In the genomic region with DNA sequence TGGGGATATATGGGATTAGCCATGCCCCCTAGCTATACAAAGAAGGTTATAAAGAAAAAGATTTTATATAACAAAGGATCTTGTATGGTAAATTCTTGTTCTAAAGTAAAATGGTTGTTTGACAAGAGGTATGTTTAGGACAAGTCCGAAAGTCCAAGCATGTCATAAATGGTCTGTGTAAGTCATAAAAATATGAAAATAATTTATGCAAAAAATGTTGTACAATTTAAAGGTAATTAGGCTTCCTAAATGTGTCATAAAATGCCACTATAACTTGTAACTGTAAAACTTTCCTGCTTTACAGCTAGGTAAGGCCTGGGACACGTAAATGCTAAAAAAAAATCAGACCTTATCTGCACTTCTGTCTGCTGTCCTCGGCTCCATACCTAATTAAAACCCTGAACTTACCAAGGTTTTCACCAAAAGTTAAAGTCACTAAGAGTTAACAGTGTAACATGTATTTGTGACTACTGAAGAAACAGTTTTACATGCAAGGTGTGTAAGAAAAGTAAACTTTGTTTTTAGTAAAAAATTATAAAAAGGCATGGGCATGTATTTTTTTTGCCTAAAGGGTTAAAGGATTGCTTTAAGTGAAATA, we compare ENCODE assay signal across 17 cellular contexts.
DNase-seq lines count a peak whose midpoint lies in the region; ATAC-seq and TF ChIP-seq lines count a peak whose summit lies in the region.
"Had no signal": no experiment of that assay in that cellular context is flagged by ENCODE, and none has a peak within 500 bp of the region (broad histone marks: within the 10 kb centered on the region; RNA-seq: fewer than 3 reads in every experiment).

No MANE protein-coding gene starts in this region.

- H3K79me1 ChIP-seq in mesenchymal stem cell (replicated peaks; ENCODE audit: low read length, poor library complexity, severe bottlenecking) = no peaks in the 10 kb centered on the region

- H3K27ac ChIP-seq in SK-N-SH (ENCODE audit: low read depth in 2 of 2, low read length in 1 of 2) (no peak overlapping the region), mesenchymal stem cell (ENCODE audit: low read length, poor library complexity, severe bottlenecking) (no peak overlapping the region)
- H3K27ac ChIP-seq: KMS-11 had no signal

- no peak overlapping the region for H2BK12ac ChIP-seq in mesenchymal stem cell (ENCODE audit: low read length in 2 of 2)

- no peak overlapping the region for H4K91ac ChIP-seq in mesenchymal stem cell (ENCODE audit: low read length)

- H3K4me2 ChIP-seq in SK-N-SH = no peak overlapping the region
- H3K4me2 ChIP-seq in mesenchymal stem cell (ENCODE audit: low read length, poor library complexity, severe bottlenecking) = no peak overlapping the region
- H3K4me2 ChIP-seq: KMS-11 had no signal

- H3K27me3 ChIP-seq in SK-N-SH (ENCODE audit: insufficient read depth) (no peaks in the 10 kb centered on the region), mesenchymal stem cell (ENCODE audit: control insufficient read depth in 1 of 2, insufficient read depth in 1 of 2, low read length in 2 of 2) (no peaks in the 10 kb centered on the region)

- no peak overlapping the region for H3K14ac ChIP-seq in mesenchymal stem cell (ENCODE audit: low read length in 2 of 2)

- H4K20me1 ChIP-seq in SK-N-SH (ENCODE audit: insufficient read depth) = no peaks in the 10 kb centered on the region

- no peak overlapping the region for H3K18ac ChIP-seq in mesenchymal stem cell (ENCODE audit: low read depth in 1 of 2, low read length in 2 of 2)

- in situ Hi-C loops in astrocyte of the spinal cord (cut with HindIII; ENCODE audit: low sequenced_read_pairs) = no loop called here

- DNase-seq in SK-N-SH (no peak), M059J (ENCODE audit: low read depth) (peak; percentile 27), astrocyte of the spinal cord (ENCODE audit: low read depth, low spot score) (peak; percentile 41), mesenchymal stem cell (peak; percentile 26), progenitor cell of endocrine pancreas (ENCODE audit: low spot score, unreplicated experiment) (no peak)
- DNase-seq: DND-41; glutamatergic neuron; kidney glomerular epithelial cell; naive B cell; stimulated activated CD4-positive, alpha-beta T cell treated with anti-CD3 and anti-CD28 coated beads, Interleukin-2, amount 100 ng/mL, for 24 hours had no signal

- no peak overlapping the region for H2BK5ac ChIP-seq in mesenchymal stem cell (ENCODE audit: low read depth, low read length, poor library complexity, severe bottlenecking)

- H3K36me3 Mint-ChIP-seq in activated T-helper 17 cell treated with anti-CD3 and anti-CD28 coated beads, Interleukin-2, amount 50 U/mL, for 72 hours (ENCODE audit: low read depth) = no peaks in the 10 kb centered on the region
- peaks cover 44% of the 10 kb centered on the region for H3K36me3 Mint-ChIP-seq in progenitor cell of endocrine pancreas (ENCODE audit: insufficient read depth)
- H3K36me3 Mint-ChIP-seq: brain had no signal

- H3K9me3 Mint-ChIP-seq in activated T-helper 17 cell treated with anti-CD3 and anti-CD28 coated beads, Interleukin-2, amount 50 U/mL, for 72 hours = peaks cover 6% of the 10 kb centered on the region
- H3K9me3 Mint-ChIP-seq in progenitor cell of endocrine pancreas (ENCODE audit: low read depth) = peaks cover 58% of the 10 kb centered on the region

- H3K4me3 Mint-ChIP-seq in activated T-helper 17 cell treated with anti-CD3 and anti-CD28 coated beads, Interleukin-2, amount 50 U/mL, for 72 hours = no peak overlapping the region
- H3K4me3 Mint-ChIP-seq in progenitor cell of endocrine pancreas (ENCODE audit: low read depth) = no peak overlapping the region
- H3K4me3 Mint-ChIP-seq: brain, naive B cell had no signal

- ATAC-seq in SK-N-SH treated with all-trans-retinoic acid at 6 μM for 48 hours = no peak
- no peak for ATAC-seq in activated T-helper 17 cell treated with anti-CD3 and anti-CD28 coated beads, Interleukin-2, amount 50 U/mL, for 72 hours (replicated peaks)
- ATAC-seq in GM21737 (IDR thresholded peaks at IDR 0.05; ENCODE audit: unreplicated experiment) = no peak
- ATAC-seq: GM12878 had no signal

- TF ChIP-seq CTCF in SK-N-SH (IDR thresholded peaks at IDR 0.05) = no peak
- TF ChIP-seq CTCF in astrocyte of the spinal cord (IDR thresholded peaks at IDR 0.05; ENCODE audit: low read depth, low read length) = no peak
- no peak for TF ChIP-seq CTCF in progenitor cell of endocrine pancreas (IDR thresholded peaks at IDR 0.05; ENCODE audit: unreplicated experiment)

- H3K9me2 ChIP-seq in SK-N-SH = no peaks in the 10 kb centered on the region

- TF ChIP-seq RAD21 in SK-N-SH (IDR thresholded peaks at IDR 0.05; ENCODE audit: low read length) = no peak

- WGBS in SK-N-SH (ENCODE audit: low lambda C conversion rate) = 8% methylated on average over 3 of the region's 3 CpGs
- 55% methylated on average over 3 of the region's 3 CpGs for WGBS in mesenchymal stem cell

- H4K8ac ChIP-seq in mesenchymal stem cell (ENCODE audit: low read length) = no peak overlapping the region

- POLR2A ChIA-PET in SK-N-SH (lab: Yijun Ruan, JAX) = no interaction called here

- no peaks in the 10 kb centered on the region for H3K36me3 ChIP-seq in SK-N-SH (replicated peaks in 1 of 2; ENCODE audit: control insufficient read depth in 1 of 2, insufficient read depth in 2 of 2, low read length in 1 of 2)
- no peaks in the 10 kb centered on the region for H3K36me3 ChIP-seq in mesenchymal stem cell (ENCODE audit: control insufficient read depth in 1 of 2, insufficient read depth in 2 of 2, low read depth in 1 of 2, low read length in 2 of 2)

- H3K9me3 ChIP-seq in SK-N-SH = peaks cover 21% of the 10 kb centered on the region
- peaks cover 73% of the 10 kb centered on the region for H3K9me3 ChIP-seq in mesenchymal stem cell (ENCODE audit: control insufficient read depth, low read length)

- no peak overlapping the region for H3K9ac ChIP-seq in SK-N-SH
- no peak overlapping the region for H3K9ac ChIP-seq in mesenchymal stem cell (ENCODE audit: low read length)
- H3K9ac ChIP-seq: KMS-11 had no signal

- H3K79me2 ChIP-seq in SK-N-SH (ENCODE audit: insufficient read depth) = no peaks in the 10 kb centered on the region

- CTCF ChIA-PET in SK-N-SH (lab: Yijun Ruan, JAX) = no interaction called here

- H2AFZ ChIP-seq in SK-N-SH (ENCODE audit: low read depth) (no peak overlapping the region), mesenchymal stem cell (ENCODE audit: low read depth, low read length) (no peak overlapping the region)

- no peaks in the 10 kb centered on the region for H3K27me3 Mint-ChIP-seq in activated T-helper 17 cell treated with anti-CD3 and anti-CD28 coated beads, Interleukin-2, amount 50 U/mL, for 72 hours
- H3K27me3 Mint-ChIP-seq in progenitor cell of endocrine pancreas = no peaks in the 10 kb centered on the region
- H3K27me3 Mint-ChIP-seq: naive B cell had no signal

- H3K4ac ChIP-seq in mesenchymal stem cell (ENCODE audit: low read depth in 1 of 2, low read length in 2 of 2) = no peak overlapping the region

- H3K4me3 ChIP-seq in SK-N-SH (ENCODE audit: low read depth in 2 of 2, low read length in 1 of 2) (no peak overlapping the region), astrocyte of the spinal cord (ENCODE audit: low read depth, low read length) (no peak overlapping the region), mesenchymal stem cell (ENCODE audit: insufficient read depth in 1 of 2, low read depth in 1 of 2, low read length in 2 of 2) (peak overlapping the region in 1 of 2 experiments; percentile 51)
- H3K4me3 ChIP-seq: GM12878 had no signal

- H3K4me1 Mint-ChIP-seq in activated T-helper 17 cell treated with anti-CD3 and anti-CD28 coated beads, Interleukin-2, amount 50 U/mL, for 72 hours = no peaks in the 10 kb centered on the region
- peaks cover 11% of the 10 kb centered on the region for H3K4me1 Mint-ChIP-seq in progenitor cell of endocrine pancreas (ENCODE audit: low read depth)
- H3K4me1 Mint-ChIP-seq: brain had no signal

- no peak overlapping the region for H3K27ac Mint-ChIP-seq in activated T-helper 17 cell treated with anti-CD3 and anti-CD28 coated beads, Interleukin-2, amount 50 U/mL, for 72 hours
- no peak overlapping the region for H3K27ac Mint-ChIP-seq in progenitor cell of endocrine pancreas
- H3K27ac Mint-ChIP-seq: activated T-helper 2 cell treated with anti-CD3 and anti-CD28 coated beads, Interferon-gamma antibody, Interleukin-2, Interleukin-4, amounts not matched to agents 10 μg/mL and 5 μg/mL and 100 μg/mL, durations not matched to agents 14 hours and 24 hours and 36 hours; brain had no signal

- no peak for TF ChIP-seq EP300 in SK-N-SH (IDR thresholded peaks at IDR 0.05; ENCODE audit: borderline replicate concordance in 1 of 2, low read depth in 1 of 2, low read length in 1 of 2)

- H2BK15ac ChIP-seq in mesenchymal stem cell (ENCODE audit: low read depth, poor library complexity, severe bottlenecking) = no peak overlapping the region

- H2BK120ac ChIP-seq in mesenchymal stem cell (ENCODE audit: low read depth, low read length) = no peak overlapping the region

- no peaks in the 10 kb centered on the region for H3K4me1 ChIP-seq in SK-N-SH (ENCODE audit: control insufficient read depth in 1 of 2, insufficient read depth in 2 of 2, low read depth in 1 of 2, low read length in 1 of 2)
- H3K4me1 ChIP-seq in mesenchymal stem cell (ENCODE audit: control insufficient read depth, insufficient read depth, low read depth, low read length) = no peaks in the 10 kb centered on the region

- H2AK5ac ChIP-seq in mesenchymal stem cell (ENCODE audit: low read length, severe bottlenecking) = no peak overlapping the region

- no peak overlapping the region for H3K23ac ChIP-seq in mesenchymal stem cell (ENCODE audit: low read length in 2 of 2)

- H3F3A ChIP-seq in SK-N-SH (replicated peaks; ENCODE audit: insufficient read depth) = no peaks in the 10 kb centered on the region

TF ChIP-seq in SK-N-SH, 30 proteins besides CTCF, POLR2A, EP300 and RAD21:
- TF ChIP-seq FOXM1 (IDR thresholded peaks at IDR 0.05; ENCODE audit: low read depth) (no peak), YY1 (IDR thresholded peaks at IDR 0.05; ENCODE audit: low read depth) (peak; percentile 17; the same call in 1 of the 2 replicates)

TF ChIP-seq in SK-N-SH treated with all-trans-retinoic acid at 6 μM for 48 hours, 23 proteins besides CTCF, POLR2A, EP300 and RAD21 (continues in another document):
- TF ChIP-seq OSR1 (CRISPR knock-in tag; IDR thresholded peaks at IDR 0.05) (no peak), PPARA (CRISPR knock-in tag; IDR thresholded peaks at IDR 0.05; ENCODE audit: borderline replicate concordance) (no peak), TOX (CRISPR knock-in tag; IDR thresholded peaks at IDR 0.05; ENCODE audit: borderline replicate concordance) (no peak)
- TF ChIP-seq, protein P1, sequence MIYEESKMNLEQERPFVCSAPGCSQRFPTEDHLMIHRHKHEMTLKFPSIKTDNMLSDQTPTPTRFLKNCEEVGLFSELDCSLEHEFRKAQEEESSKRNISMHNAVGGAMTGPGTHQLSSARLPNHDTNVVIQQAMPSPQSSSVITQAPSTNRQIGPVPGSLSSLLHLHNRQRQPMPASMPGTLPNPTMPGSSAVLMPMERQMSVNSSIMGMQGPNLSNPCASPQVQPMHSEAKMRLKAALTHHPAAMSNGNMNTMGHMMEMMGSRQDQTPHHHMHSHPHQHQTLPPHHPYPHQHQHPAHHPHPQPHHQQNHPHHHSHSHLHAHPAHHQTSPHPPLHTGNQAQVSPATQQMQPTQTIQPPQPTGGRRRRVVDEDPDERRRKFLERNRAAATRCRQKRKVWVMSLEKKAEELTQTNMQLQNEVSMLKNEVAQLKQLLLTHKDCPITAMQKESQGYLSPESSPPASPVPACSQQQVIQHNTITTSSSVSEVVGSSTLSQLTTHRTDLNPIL (CRISPR knock-in tag; IDR thresholded peaks at IDR 0.05; ENCODE audit: low read depth) = no peak

Comparison
In these comparisons a context has a peak if more than half of its experiments do, and no peak if none do; other contexts are left out.
1. DNase-seq: peak in M059J (single experiment), astrocyte of the spinal cord (single experiment) and mesenchymal stem cell (single experiment); none in SK-N-SH (single experiment) and progenitor cell of endocrine pancreas (single experiment).